In the genomic region with DNA sequence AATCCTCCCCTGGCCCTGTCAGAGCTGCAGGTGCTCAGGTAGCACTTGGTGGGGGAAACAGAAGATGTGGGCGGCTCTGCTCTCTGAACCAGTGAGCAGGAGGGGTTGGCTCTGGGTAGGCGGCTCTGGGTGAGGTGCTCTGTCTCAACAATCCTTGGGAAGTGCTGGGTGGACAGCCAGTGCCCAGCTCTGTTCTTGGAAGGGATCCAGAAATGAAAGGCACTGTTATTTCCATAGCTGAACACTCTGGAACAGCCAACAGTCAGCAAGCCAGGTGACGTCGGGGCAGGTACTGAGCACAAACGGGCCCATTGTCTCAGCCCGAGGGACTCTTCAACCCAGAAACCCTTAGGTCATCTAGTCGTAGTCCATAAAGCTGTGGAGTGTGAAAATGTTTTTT, we compare ENCODE assay signal across 16 cellular contexts. TPM values are rescaled to one million over a fixed set of nuclear protein-coding genes. Genes with fewer than 3 reads are reported as not detected.
DNase-seq lines count a peak whose midpoint lies in the region; ATAC-seq, FAIRE-seq and TF ChIP-seq lines count a peak whose summit lies in the region.
"Had no signal": no experiment of that assay in that cellular context is flagged by ENCODE, and none has a peak within 500 bp of the region (broad histone marks: within the 10 kb centered on the region; RNA-seq: fewer than 3 reads in every experiment).

No MANE protein-coding gene starts in this region.

- 35 to 54% methylated on average over 7 of the region's 7 CpGs for WGBS in pancreas, 2 donors
- 21 to 31% methylated on average over 7 of the region's 7 CpGs for WGBS in GM23248 (ENCODE audit: low coverage in 1 of 2, low lambda C conversion rate in 2 of 2, missing lambda C conversion rate in 2 of 2), 2 experiments

- DNase-seq in A673 (ENCODE audit: low spot score), result no peak
- peak; percentile 59 for DNase-seq in DMS79 treated with DMSO at 0.1 percent for 48 hours (lab: John Stamatoyannopoulos, UW)
- peak; percentile 26 for DNase-seq in globus pallidus (ENCODE audit: low spot score)
- peak in 3 of 6 donors; percentile 15 to 30 (median 18) for DNase-seq in pancreas
- DNase-seq in RPMI8226, result no peak
- DNase-seq in activated CD4-positive, alpha-beta T cell treated with anti-CD3 and anti-CD28 coated beads, Interleukin-2, amount 10 ng/mL, durations not matched to agents 24 days and 14 days, result no peak
- no peak for DNase-seq in GM23248
- DNase-seq: DMS 273 treated with DMSO at 0.1 percent for 48 hours, EL, H7, KG1, NCI-H1092 treated with DMSO at 0.1 percent for 48 hours, NCI-H1694 treated with DMSO at 0.1 percent for 48 hours, NCI-H446 treated with DMSO at 0.1 percent for 48 hours, NCI-H774, Peyer's patch had no signal

- peak; percentile 40 to 77 (median 52) for ATAC-seq in pancreas

- BruUV-seq in A673 (replicated peaks; lab: Mats Ljungman, UMichigan), result no TSS peak

- intact Hi-C loops in A673 (cut with micrococcal nuclease; ENCODE audit: unreplicated experiment) (no loop called here), pancreas (cut with DNase I) (no loop called here)
- intact Hi-C loops in activated CD4-positive, alpha-beta T cell treated with anti-CD3 and anti-CD28 coated beads, Interleukin-2, amount 10 ng/mL, durations not matched to agents 24 days and 14 days (cut with micrococcal nuclease), result no loop called here

- H3K4me1 Mint-ChIP-seq in activated CD4-positive, alpha-beta T cell treated with anti-CD3 and anti-CD28 coated beads, Interleukin-2, amount 10 ng/mL, durations not matched to agents 24 days and 14 days, result no peaks in the 10 kb centered on the region

- no peak overlapping the region for H3K27ac Mint-ChIP-seq in activated CD4-positive, alpha-beta T cell treated with anti-CD3 and anti-CD28 coated beads, Interleukin-2, amount 10 ng/mL, durations not matched to agents 24 days and 14 days

- TF ChIP-seq CTCF in A673 (conservative IDR thresholded peaks at IDR 0.05; ENCODE audit: low read depth, low read length) (no peak), pancreas (IDR thresholded peaks at IDR 0.05) (no peak)

- H3F3A ChIP-seq in GM23248 (ENCODE audit: insufficient read depth), result no peaks in the 10 kb centered on the region

- no peak overlapping the region for H3K9ac ChIP-seq in GM23248

- POLR2A ChIA-PET in A673 (lab: Charles Lee; ENCODE audit: low non-redundant PET), result no interaction called here

- H3K79me2 ChIP-seq in GM23248 (ENCODE audit: insufficient read depth), result no peaks in the 10 kb centered on the region

- H3K9me3 ChIP-seq in A673 (ENCODE audit: low read depth, low read length, poor library complexity, severe bottlenecking) (no peaks in the 10 kb centered on the region), pancreas (no peaks in the 10 kb centered on the region), GM23248 (ENCODE audit: low read depth) (no peaks in the 10 kb centered on the region)
- H3K9me3 ChIP-seq: Peyer's patch had no signal

- no peaks in the 10 kb centered on the region for H3K36me3 Mint-ChIP-seq in activated CD4-positive, alpha-beta T cell treated with anti-CD3 and anti-CD28 coated beads, Interleukin-2, amount 10 ng/mL, durations not matched to agents 24 days and 14 days (ENCODE audit: low read depth)

- CTCF ChIA-PET in A673 (lab: Charles Lee), result no interaction called here

- H4K20me1 ChIP-seq in GM23248 (ENCODE audit: insufficient read depth), result no peaks in the 10 kb centered on the region

- no peak overlapping the region for H3K4me3 Mint-ChIP-seq in activated CD4-positive, alpha-beta T cell treated with anti-CD3 and anti-CD28 coated beads, Interleukin-2, amount 10 ng/mL, durations not matched to agents 24 days and 14 days

- no peaks in the 10 kb centered on the region for H3K27me3 Mint-ChIP-seq in activated CD4-positive, alpha-beta T cell treated with anti-CD3 and anti-CD28 coated beads, Interleukin-2, amount 10 ng/mL, durations not matched to agents 24 days and 14 days

- H3K4me3 ChIP-seq in A673 (ENCODE audit: low read depth, low read length, poor library complexity, severe bottlenecking) (no peak overlapping the region), pancreas (no peak overlapping the region), GM23248 (no peak overlapping the region)
- H3K4me3 ChIP-seq: Peyer's patch had no signal

- H3K27ac ChIP-seq in A673 (ENCODE audit: low read depth, low read length, poor library complexity, severe bottlenecking) (peak overlapping the region; percentile 17), pancreas (no peak overlapping the region), GM23248 (no peak overlapping the region)
- H3K27ac ChIP-seq: Peyer's patch had no signal

- no peak for FAIRE-seq in pancreas (lab: Jason Lieb, UNC)

- no peak overlapping the region for H2AFZ ChIP-seq in GM23248

- H3K36me3 ChIP-seq in A673 (ENCODE audit: insufficient read depth, low read length, poor library complexity, severe bottlenecking) (peaks cover 34% of the 10 kb centered on the region), pancreas (no peaks in the 10 kb centered on the region), GM23248 (ENCODE audit: low read depth) (no peaks in the 10 kb centered on the region)
- H3K36me3 ChIP-seq: Peyer's patch had no signal

- no peak overlapping the region for H3K4me2 ChIP-seq in GM23248 (ENCODE audit: unreplicated experiment)

- no peaks in the 10 kb centered on the region for H3K27me3 ChIP-seq in A673 (replicated peaks; ENCODE audit: insufficient read depth, low read depth, low read length, poor library complexity)
- H3K27me3 ChIP-seq in pancreas, result no peaks in the 10 kb centered on the region
- no peaks in the 10 kb centered on the region for H3K27me3 ChIP-seq in GM23248 (replicated peaks; ENCODE audit: insufficient read depth)
- H3K27me3 ChIP-seq: Peyer's patch had no signal

- in situ Hi-C loops in GM23248 (cut with MboI), result no loop called here

- H3K4me1 ChIP-seq in A673 (ENCODE audit: insufficient read depth, low read length, poor library complexity, severe bottlenecking) (no peaks in the 10 kb centered on the region), pancreas (no peaks in the 10 kb centered on the region), GM23248 (ENCODE audit: insufficient read depth) (no peaks in the 10 kb centered on the region)
- H3K4me1 ChIP-seq: Peyer's patch had no signal

- no peaks in the 10 kb centered on the region for H3K9me3 Mint-ChIP-seq in activated CD4-positive, alpha-beta T cell treated with anti-CD3 and anti-CD28 coated beads, Interleukin-2, amount 10 ng/mL, durations not matched to agents 24 days and 14 days

- no peaks in the 10 kb centered on the region for H3K9me2 ChIP-seq in GM23248 (ENCODE audit: insufficient read depth)

RNA-seq across cellular contexts. Expression of gene OLFM1, which starts 36.3 kb away (rescaled TPM):
- total RNA-seq in A673 (2021), result 278 and 308 TPM in 2 replicates
- 10 to 100 TPM in 1 of 6 donors, 1 to 10 TPM in 5; 5.9 to 10.4 (median 7.1) TPM for total RNA-seq in pancreas
- 10 to 100 TPM in 1 of 2 donors, 1 to 10 TPM in 1; 7.8 to 14.1 TPM for polyA plus RNA-seq in pancreas
- total RNA-seq in activated CD4-positive, alpha-beta T cell treated with anti-CD3 and anti-CD28 coated beads, Interleukin-2, amount 10 ng/mL, durations not matched to agents 24 days and 14 days, result 0.19 and 0.35 TPM in 2 replicates
- 17.0 and 18.6 TPM in 2 replicates for total RNA-seq in GM23248 (2014; rRNA removed; shearing (Covaris generic))
- polyA plus RNA-seq in GM23248 (2016; fragmentation: Nextera tagmentation; extraction: Ambion mirVana), result 31.4 TPM in 2 replicates

Comparison
In these comparisons a context has a peak if more than half of its experiments do, and no peak if none do; other contexts are left out.
1. DNase-seq: peak in DMS79 treated with DMSO at 0.1 percent for 48 hours (single experiment) and globus pallidus (single experiment); none in A673 (single experiment), RPMI8226 (single experiment), activated CD4-positive, alpha-beta T cell treated with anti-CD3 and anti-CD28 coated beads, Interleukin-2, amount 10 ng/mL, durations not matched to agents 24 days and 14 days (single experiment) and GM23248 (single experiment).
2. RNA of gene OLFM1, which starts 36.3 kb away (total RNA-seq): 278 to 308 TPM in A673; 17.0 to 18.6 TPM in GM23248, 5.9 to 10.4 TPM in pancreas and 0.19 to 0.35 TPM in activated CD4-positive, alpha-beta T cell treated with anti-CD3 and anti-CD28 coated beads, Interleukin-2, amount 10 ng/mL, durations not matched to agents 24 days and 14 days; every median in the first group is over 10 times any median in the second.